Comparison of ENCODE assay signal across 9 cellular contexts in genomic region chr22:38735126-38735464, GRCh38. TPM values are rescaled to one million over a fixed set of nuclear protein-coding genes. Genes with fewer than 3 reads are reported as not detected.
A peak's percentile ranks its signal among the peaks of the same experiment; 100 is the strongest.
DNase-seq lines count a peak whose midpoint lies in the region; ATAC-seq and TF ChIP-seq lines count a peak whose summit lies in the region.
"Had no signal": no experiment of that assay in that cellular context is flagged by ENCODE, and none has a peak within 500 bp of the region (broad histone marks: within the 10 kb centered on the region; RNA-seq: fewer than 3 reads in every experiment).

No MANE protein-coding gene starts in this region.

- no peak overlapping the region for H3K27ac ChIP-seq in CD8-positive, alpha-beta memory T cell (ENCODE audit: low read depth, low read length)
- H3K27ac ChIP-seq in SK-N-MC (0 out of 2 replicates have a peak overlapping the region, but pooled peaks have one; percentile 42), sigmoid colon (peak overlapping the region; percentile 78 to 81 (median 79)), hepatocyte (no peak overlapping the region)

- no peak for ATAC-seq in effector memory CD8-positive, alpha-beta T cell (replicated peaks)
- no peak for ATAC-seq in GM19455 (IDR thresholded peaks at IDR 0.05; ENCODE audit: unreplicated experiment)

- no peak for TF ChIP-seq CTCF in sigmoid colon (IDR thresholded peaks at IDR 0.05)
- TF ChIP-seq CTCF in hepatocyte (IDR thresholded peaks at IDR 0.05; ENCODE audit: poor library complexity) = no peak

- peaks cover 38% of the 10 kb centered on the region for H3K4me1 ChIP-seq in CD8-positive, alpha-beta memory T cell (ENCODE audit: insufficient read depth, low read length)
- H3K4me1 ChIP-seq in sigmoid colon (peaks cover 0 to 47% (median 38%) of the 10 kb centered on the region in 4 donors), hepatocyte (ENCODE audit: insufficient read depth) (no peaks in the 10 kb centered on the region)

- 93 to 96% methylated on average over 7 of the region's 7 CpGs for WGBS in sigmoid colon, 2 donors
- over 99% methylated on average over 7 of the region's 7 CpGs for WGBS in hepatocyte (ENCODE audit: low lambda C conversion rate, missing lambda C conversion rate)

- H3K4me3 ChIP-seq in CD8-positive, alpha-beta memory T cell (ENCODE audit: low read length) = no peak overlapping the region
- H3K4me3 ChIP-seq in SK-N-MC = no peak overlapping the region
- no peak overlapping the region for H3K4me3 ChIP-seq in sigmoid colon
- no peak overlapping the region for H3K4me3 ChIP-seq in hepatocyte
- H3K4me3 ChIP-seq: coronary artery had no signal

- H3K27me3 ChIP-seq in CD8-positive, alpha-beta memory T cell (ENCODE audit: insufficient read depth, low read length, poor library complexity, severe bottlenecking) = no peaks in the 10 kb centered on the region
- H3K27me3 ChIP-seq in sigmoid colon = no peaks in the 10 kb centered on the region
- H3K27me3 ChIP-seq in hepatocyte = no peaks in the 10 kb centered on the region

- TF ChIP-seq POLR2A in sigmoid colon (IDR thresholded peaks at IDR 0.05) = no peak

- peaks cover 45 to 84% (median 48%) of the 10 kb centered on the region in 3 donors for H3K4me1 Mint-ChIP-seq in CD8-positive, alpha-beta memory T cell
- peaks cover 45 to 47% of the 10 kb centered on the region in 2 donors for H3K4me1 Mint-ChIP-seq in effector memory CD8-positive, alpha-beta T cell (ENCODE audit: low read depth in 2 of 2)

- POLR2A ChIA-PET in CD8-positive, alpha-beta memory T cell (lab: Charles Lee) = interaction anchor here (0.5 to 13.9 kb wide), 7 partner anchors 8 to 720 kb away, joined by 3 to 275 read pairs (median 20); partner anchors contain the start of genes GTPBP1 and SUN2

- H3K27me3 Mint-ChIP-seq in CD8-positive, alpha-beta memory T cell = peaks cover 0 to 8% of the 10 kb centered on the region in 2 donors
- H3K27me3 Mint-ChIP-seq in effector memory CD8-positive, alpha-beta T cell = no peaks in the 10 kb centered on the region

- H2AFZ ChIP-seq in hepatocyte = no peak overlapping the region

- H3K36me3 Mint-ChIP-seq in CD8-positive, alpha-beta memory T cell = peaks cover 5 to 95% (median 15%) of the 10 kb centered on the region in 3 donors
- H3K36me3 Mint-ChIP-seq in effector memory CD8-positive, alpha-beta T cell (ENCODE audit: insufficient read depth) = peaks cover 100% of the 10 kb centered on the region

- DNase-seq in CD8-positive, alpha-beta memory T cell = peak in 1 of 5 donors; percentile 50
- DNase-seq in SK-N-MC (ENCODE audit: low read depth, low spot score) (no peak), sigmoid colon (no peak), hepatocyte (ENCODE audit: low spot score) (no peak), GM19240 (ENCODE audit: insufficient read length, low spot score) (no peak)
- DNase-seq in effector memory CD8-positive, alpha-beta T cell = no peak
- DNase-seq: DMS79 had no signal

- H3K9me3 ChIP-seq in CD8-positive, alpha-beta memory T cell (ENCODE audit: low read length) = no peaks in the 10 kb centered on the region
- no peaks in the 10 kb centered on the region for H3K9me3 ChIP-seq in SK-N-MC (ENCODE audit: low read depth, low read length)
- no peaks in the 10 kb centered on the region for H3K9me3 ChIP-seq in sigmoid colon
- H3K9me3 ChIP-seq in hepatocyte (ENCODE audit: low read depth) = no peaks in the 10 kb centered on the region

- H4K20me1 ChIP-seq in hepatocyte (ENCODE audit: insufficient read depth, poor library complexity, severe bottlenecking) = no peaks in the 10 kb centered on the region

- CTCF ChIA-PET in CD8-positive, alpha-beta memory T cell (lab: Charles Lee) = interaction anchor here (1.4 to 7.6 kb wide), 6 partner anchors 10 to 108 kb away, joined by 4 to 83 read pairs (median 32); partner anchors contain the start of gene SUN2

- no peak overlapping the region for H3K9ac ChIP-seq in SK-N-MC (ENCODE audit: insufficient read length)

- H3K27ac Mint-ChIP-seq in CD8-positive, alpha-beta memory T cell = peak overlapping the region in 7 of 8 donors; percentile 54 to 95 (median 81)
- H3K27ac Mint-ChIP-seq in effector memory CD8-positive, alpha-beta T cell = peak overlapping the region; percentile 72 to 95

- H3K79me2 ChIP-seq in hepatocyte = no peaks in the 10 kb centered on the region

- H3K36me3 ChIP-seq in CD8-positive, alpha-beta memory T cell (ENCODE audit: insufficient read depth, low read length) = peaks cover 57% of the 10 kb centered on the region
- H3K36me3 ChIP-seq in SK-N-MC (ENCODE audit: insufficient read depth, low read length) (peaks cover 67% of the 10 kb centered on the region), sigmoid colon (peaks cover 46 to 72% (median 64%) of the 10 kb centered on the region in 4 donors), hepatocyte (replicated peaks; ENCODE audit: insufficient read depth, low read depth) (no peaks in the 10 kb centered on the region)

- TF ChIP-seq EP300 in sigmoid colon (IDR thresholded peaks at IDR 0.05) = no peak

- H3K9me3 Mint-ChIP-seq in CD8-positive, alpha-beta memory T cell = no peaks in the 10 kb centered on the region
- H3K9me3 Mint-ChIP-seq in effector memory CD8-positive, alpha-beta T cell = no peaks in the 10 kb centered on the region

- peak overlapping the region in 1 of 7 donors; percentile 45 for H3K4me3 Mint-ChIP-seq in CD8-positive, alpha-beta memory T cell
- H3K4me3 Mint-ChIP-seq in effector memory CD8-positive, alpha-beta T cell = no peak overlapping the region

- H3K9me2 ChIP-seq in hepatocyte (replicated peaks; ENCODE audit: insufficient read depth) = no peaks in the 10 kb centered on the region

- intact Hi-C loops in sigmoid colon (cut with DNase I) = loop anchor here (2.0 kb wide), 1 partner anchor 20 kb away; the partner anchor contains the start of gene SUN2

- H3K4me2 ChIP-seq in hepatocyte = no peak overlapping the region

RNA-seq across cellular contexts. Expression of gene SUN2, which starts 20.7 kb away (rescaled TPM):
- 100 to 1,000 TPM; 168 to 185 TPM for total RNA-seq in CD8-positive, alpha-beta memory T cell
- 753 TPM for polyA plus RNA-seq in CD8-positive, alpha-beta memory T cell
- total RNA-seq in sigmoid colon = 100 to 1,000 TPM; 255 to 319 (median 281) TPM
- polyA plus RNA-seq in sigmoid colon = 100 to 1,000 TPM in 1 of 3 donors, 10 to 100 TPM in 1, 1 to 10 TPM in 1; 9.2 to 132 (median 19.2) TPM
- 52.4 and 56.1 TPM in 2 replicates for total RNA-seq in hepatocyte
- polyA plus RNA-seq in hepatocyte = 55.9 and 70.8 TPM in 2 replicates

RNA-seq across cellular contexts. Expression of gene GTPBP1, which starts 29.4 kb away (rescaled TPM):
- 10 to 100 TPM; 62.7 to 63.7 TPM for total RNA-seq in CD8-positive, alpha-beta memory T cell
- polyA plus RNA-seq in CD8-positive, alpha-beta memory T cell = 28.2 TPM
- total RNA-seq in sigmoid colon (10 to 100 TPM; 23.5 to 46.2 (median 31.0) TPM), hepatocyte (26.0 and 36.8 TPM in 2 replicates)
- polyA plus RNA-seq in sigmoid colon (10 to 100 TPM; 15.0 to 59.1 (median 21.0) TPM), hepatocyte (28.6 and 30.8 TPM in 2 replicates)

RNA-seq across cellular contexts. Expression of gene JOSD1, which starts 34.4 kb away (rescaled TPM):
- total RNA-seq in CD8-positive, alpha-beta memory T cell = 10 to 100 TPM; 86.0 to 96.4 TPM
- polyA plus RNA-seq in CD8-positive, alpha-beta memory T cell = 9.3 TPM
- total RNA-seq in sigmoid colon (10 to 100 TPM; 34.9 to 46.0 (median 36.8) TPM), hepatocyte (76.0 and 104 TPM in 2 replicates)
- polyA plus RNA-seq in sigmoid colon (10 to 100 TPM; 57.6 to 94.6 (median 74.5) TPM), hepatocyte (15.8 and 18.6 TPM in 2 replicates)

RNA-seq across cellular contexts. Expression of gene TOMM22, which starts 53.3 kb away (rescaled TPM):
- 100 to 1,000 TPM; 207 to 210 TPM for total RNA-seq in CD8-positive, alpha-beta memory T cell
- 61.4 TPM for polyA plus RNA-seq in CD8-positive, alpha-beta memory T cell
- total RNA-seq in sigmoid colon = 10 to 100 TPM; 37.7 to 50.2 (median 40.5) TPM
- polyA plus RNA-seq in sigmoid colon = 10 to 100 TPM; 56.9 to 65.2 (median 64.3) TPM
- total RNA-seq in hepatocyte = 57.7 and 76.3 TPM in 2 replicates
- 70.6 and 80.3 TPM in 2 replicates for polyA plus RNA-seq in hepatocyte

RNA-seq across cellular contexts. Expression of gene DNAL4, which starts 58.8 kb away (rescaled TPM):
- 1 to 10 TPM; 9.1 to 9.6 TPM for total RNA-seq in CD8-positive, alpha-beta memory T cell
- 12.3 TPM for polyA plus RNA-seq in CD8-positive, alpha-beta memory T cell
- total RNA-seq in sigmoid colon (10 to 100 TPM in 3 of 4 donors, 1 to 10 TPM in 1; 7.9 to 15.0 (median 11.5) TPM), hepatocyte (11.9 and 15.5 TPM in 2 replicates)
- polyA plus RNA-seq in sigmoid colon (10 to 100 TPM; 18.7 to 25.8 (median 23.8) TPM), hepatocyte (19.3 and 21.5 TPM in 2 replicates)

Comparison
In these comparisons a context has a peak if more than half of its experiments do, and no peak if none do; other contexts are left out.
1. H3K27ac ChIP-seq: peak in SK-N-MC (single experiment) and sigmoid colon (4 of 4); none in CD8-positive, alpha-beta memory T cell (single experiment) and hepatocyte (single experiment).